ENCODE assay signal across 17 cellular contexts in the genomic region with DNA sequence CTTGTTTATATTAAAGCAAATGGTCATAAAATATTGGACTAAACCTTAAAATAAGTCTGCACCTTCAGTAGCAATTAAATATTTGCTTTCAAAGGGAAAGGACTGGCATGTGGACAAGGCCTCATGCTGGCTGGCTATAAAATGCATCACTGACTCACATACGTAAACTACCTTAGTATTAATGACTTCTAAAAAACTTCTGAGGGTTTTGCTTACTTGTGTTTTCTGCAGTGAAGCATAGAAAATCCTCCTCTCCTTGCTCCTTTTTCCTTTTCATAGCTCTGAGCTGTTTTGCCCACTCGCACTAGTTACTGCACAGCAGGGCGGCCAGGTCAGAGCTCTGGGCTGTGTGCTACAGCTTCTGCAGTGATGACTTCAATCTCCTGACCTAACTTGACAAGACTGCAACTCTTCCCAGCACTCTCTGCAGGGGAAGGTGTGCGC.
DNase-seq lines count a peak whose midpoint lies in the region; ATAC-seq and TF ChIP-seq lines count a peak whose summit lies in the region.
"Had no signal": no experiment of that assay in that cellular context is flagged by ENCODE, and none has a peak within 500 bp of the region (broad histone marks: within the 10 kb centered on the region; RNA-seq: fewer than 3 reads in every experiment).

No MANE protein-coding gene starts in this region.

- ATAC-seq in HG02588 (IDR thresholded peaks at IDR 0.05; ENCODE audit: unreplicated experiment) = no peak
- no peak for ATAC-seq in HG02610 (IDR thresholded peaks at IDR 0.05; ENCODE audit: unreplicated experiment)
- ATAC-seq in HG02938 (IDR thresholded peaks at IDR 0.05; ENCODE audit: unreplicated experiment) = no peak
- ATAC-seq: right cardiac atrium; stimulated activated naive CD8-positive, alpha-beta T cell treated with anti-CD3 and anti-CD28 coated beads, Interleukin-15, amount 100 ng/mL, for 72 hours had no signal

- in situ Hi-C loops in Caki2 (cut with HindIII; ENCODE audit: low pct_unique_long_range_greater_than_20kb, low sequenced_read_pairs) = no loop called here

- peak; percentile 43 for TF ChIP-seq EP300 in Ishikawa (IDR thresholded peaks at IDR 0.05; ENCODE audit: borderline replicate concordance)

- H3K27me3 Mint-ChIP-seq in chondrocyte (ENCODE audit: low read depth) (no peaks in the 10 kb centered on the region), nephron progenitor cell (ENCODE audit: low read depth, poor library complexity) (no peaks in the 10 kb centered on the region), glutamatergic neuron (ENCODE audit: unreplicated experiment) (peaks cover 2% of the 10 kb centered on the region)
- H3K27me3 Mint-ChIP-seq: stimulated activated naive CD8-positive, alpha-beta T cell treated with anti-CD3 and anti-CD28 coated beads, Interleukin-15, amount 100 ng/mL, for 72 hours had no signal

- peak overlapping the region; percentile 61 for H3K27ac Mint-ChIP-seq in chondrocyte (ENCODE audit: unreplicated experiment)
- peak overlapping the region; percentile 21 for H3K27ac Mint-ChIP-seq in nephron progenitor cell
- H3K27ac Mint-ChIP-seq in glutamatergic neuron (ENCODE audit: unreplicated experiment) = no peak overlapping the region
- H3K27ac Mint-ChIP-seq: HFFc6; T-helper 1 cell treated with Interleukin-12 subunit alpha and Interleukin-12 subunit beta and Interleukin-4 antibody, amounts not matched to agents 30 μg/mL and 1 μg/mL, for 36 hours had no signal

- no peak for TF ChIP-seq RAD21 in Ishikawa (IDR thresholded peaks at IDR 0.05; ENCODE audit: low read depth)

- peaks cover 17% of the 10 kb centered on the region for H3K36me3 Mint-ChIP-seq in chondrocyte (ENCODE audit: low read depth)
- H3K36me3 Mint-ChIP-seq in nephron progenitor cell (ENCODE audit: low read depth) = peaks cover 43% of the 10 kb centered on the region
- H3K36me3 Mint-ChIP-seq in glutamatergic neuron (ENCODE audit: unreplicated experiment) = no peaks in the 10 kb centered on the region

- peaks cover 20% of the 10 kb centered on the region for H3K4me1 Mint-ChIP-seq in chondrocyte (ENCODE audit: low read depth)
- peaks cover 17% of the 10 kb centered on the region for H3K4me1 Mint-ChIP-seq in nephron progenitor cell
- no peaks in the 10 kb centered on the region for H3K4me1 Mint-ChIP-seq in glutamatergic neuron (ENCODE audit: low read depth, unreplicated experiment)

- H3K4me3 Mint-ChIP-seq in chondrocyte (ENCODE audit: unreplicated experiment) (no peak overlapping the region), nephron progenitor cell (no peak overlapping the region), glutamatergic neuron (ENCODE audit: unreplicated experiment) (no peak overlapping the region)
- H3K4me3 Mint-ChIP-seq: HFFc6; stimulated activated naive CD8-positive, alpha-beta T cell treated with anti-CD3 and anti-CD28 coated beads, Interleukin-15, amount 100 ng/mL, for 72 hours; T-helper 1 cell treated with Interleukin-12 subunit alpha and Interleukin-12 subunit beta and Interleukin-4 antibody, amounts not matched to agents 30 μg/mL and 1 μg/mL, for 36 hours had no signal

- TF ChIP-seq CTCF in chondrocyte (IDR thresholded peaks at IDR 0.05) (no peak), nephron progenitor cell (IDR thresholded peaks at IDR 0.05) (no peak), glutamatergic neuron (IDR thresholded peaks at IDR 0.05; ENCODE audit: partially characterized antibody, unreplicated experiment) (no peak)

- DNase-seq in Caki2 (ENCODE audit: low read depth) (peak; percentile 90), chondrocyte (ENCODE audit: low spot score) (no peak), nephron progenitor cell (no peak), glutamatergic neuron (no peak)
- DNase-seq: activated effector memory CD4-positive, alpha-beta T cell treated with Interleukin-2 at 50 U/mL for 16 hours; amniotic stem cell; HFFc6; KBM-7; NK-92 treated with Interleukin-12 subunit alpha and Interleukin-12 subunit beta, amount 100 ng/mL, for 24 hours; right cardiac atrium; SHP77; stimulated activated naive CD8-positive, alpha-beta T cell treated with anti-CD3 and anti-CD28 coated beads, Interleukin-15, amount 100 ng/mL, for 72 hours had no signal

- H3K9me3 Mint-ChIP-seq in chondrocyte (ENCODE audit: low read depth) = no peaks in the 10 kb centered on the region
- no peaks in the 10 kb centered on the region for H3K9me3 Mint-ChIP-seq in nephron progenitor cell
- no peaks in the 10 kb centered on the region for H3K9me3 Mint-ChIP-seq in glutamatergic neuron (ENCODE audit: unreplicated experiment)
- H3K9me3 Mint-ChIP-seq: HFFc6; stimulated activated naive CD8-positive, alpha-beta T cell treated with anti-CD3 and anti-CD28 coated beads, Interleukin-15, amount 100 ng/mL, for 72 hours; T-helper 1 cell treated with Interleukin-12 subunit alpha and Interleukin-12 subunit beta and Interleukin-4 antibody, amounts not matched to agents 30 μg/mL and 1 μg/mL, for 36 hours had no signal

TF ChIP-seq in Ishikawa, 13 proteins besides CTCF, POLR2A, EP300 and RAD21:
- TF ChIP-seq TCF12 (IDR thresholded peaks at IDR 0.05; ENCODE audit: low read depth) (peak; percentile 62; the same call in 1 of the 2 replicates), TEAD4 (IDR thresholded peaks at IDR 0.05) (peak; percentile 25), NFIC (IDR thresholded peaks at IDR 0.05) (peak; percentile 73), FOXM1 (IDR thresholded peaks at IDR 0.05; ENCODE audit: borderline replicate concordance, low read depth) (no peak)
